11 cellular contexts compared by ENCODE assay signal in the genomic region with DNA sequence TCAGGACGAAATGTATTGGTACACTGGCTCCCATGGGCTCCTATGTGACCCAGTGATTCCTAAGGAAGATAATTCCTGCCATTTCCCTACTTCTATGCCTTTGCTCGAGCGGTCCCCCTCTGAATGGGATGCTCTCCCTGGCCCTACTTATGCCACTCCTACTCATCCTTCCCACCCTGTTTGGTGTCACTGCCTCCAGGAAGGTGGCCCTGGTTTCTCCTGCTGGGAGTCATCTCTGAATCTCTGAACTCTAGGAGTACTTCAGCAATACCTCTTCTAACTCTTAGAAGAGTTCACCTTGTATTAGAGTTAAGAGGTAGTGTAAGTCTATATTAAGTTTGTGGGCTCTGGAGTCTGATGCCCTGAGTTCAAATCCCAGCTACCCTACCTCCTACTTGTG. TPM values are rescaled to one million over a fixed set of nuclear protein-coding genes. Genes with fewer than 3 reads are reported as not detected.
"Had no signal": no experiment of that assay in that cellular context is flagged by ENCODE, and none has a peak within 500 bp of the region (broad histone marks: within the 10 kb centered on the region; RNA-seq: fewer than 3 reads in every experiment).

No MANE protein-coding gene starts in this region.

- H2AFZ ChIP-seq: GM23248 had no signal

- DNase-seq: GM23248, GOT3, H7, HFFc6, KG1 had no signal

- FAIRE-seq: HTR-8/SVneo had no signal

- H3K4me3 ChIP-seq: GM23248, HAP-1 had no signal

- H3K4me1 ChIP-seq: HAP-1 had no signal

- ATAC-seq: HCT116 had no signal

- H3K9ac ChIP-seq: GM23248 had no signal

- H3K27ac ChIP-seq: GM23248 had no signal

- H3K9me3 ChIP-seq: HAP-1 had no signal

- H3K36me3 ChIP-seq: HAP-1 had no signal

RNA-seq across cellular contexts. Expression of gene LRRC55, which starts 35.5 kb away (rescaled TPM):
- total RNA-seq: GM23248, H4, HFFc6, HT-29 had no signal
- polyA plus RNA-seq: GM23248, IgD-negative memory B cell had no signal
